Comparison of ENCODE assay signal across 16 cellular contexts in the genomic region with DNA sequence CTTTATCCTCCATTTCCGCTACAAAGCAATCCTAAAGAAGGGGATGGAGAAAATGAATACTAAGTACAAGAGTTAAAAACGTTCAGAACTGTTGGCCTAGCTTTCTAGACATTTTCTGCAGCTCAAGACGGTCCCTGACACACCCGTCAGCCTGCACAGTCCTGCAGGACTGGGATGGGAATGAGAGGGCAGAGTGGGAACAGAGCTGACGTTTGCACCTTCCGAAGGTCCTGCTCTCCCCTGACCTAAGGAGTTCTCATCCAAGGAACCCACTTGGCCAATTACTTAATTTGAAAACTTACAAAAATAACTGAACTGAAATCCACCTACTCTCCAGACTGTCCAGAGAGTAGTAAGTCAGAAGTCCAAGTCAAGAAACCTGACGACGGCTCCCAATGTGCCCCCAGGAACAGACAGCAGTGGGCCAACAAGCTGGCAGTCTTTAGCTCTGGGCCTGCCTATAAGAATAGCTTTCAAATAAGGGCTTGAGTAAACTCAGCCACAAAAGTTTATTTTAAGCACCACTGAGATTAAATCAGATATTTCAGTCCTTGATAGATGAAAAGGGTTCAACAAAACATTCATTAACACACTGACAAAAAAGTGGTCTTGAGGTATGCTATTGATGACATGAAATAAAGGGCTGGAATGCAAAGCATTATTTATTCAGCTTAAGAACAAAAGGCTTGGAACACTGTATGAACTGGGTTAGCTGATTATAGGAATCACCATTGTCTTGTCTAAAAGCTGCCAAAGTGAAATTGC.
A peak's percentile ranks its signal among the peaks of the same experiment; 100 is the strongest.
DNase-seq lines count a peak whose midpoint lies in the region; TF ChIP-seq lines count a peak whose summit lies in the region.
"Had no signal": no experiment of that assay in that cellular context is flagged by ENCODE, and none has a peak within 500 bp of the region (broad histone marks: within the 10 kb centered on the region; RNA-seq: fewer than 3 reads in every experiment).

No MANE protein-coding gene starts in this region.

- intact Hi-C loops in ascending aorta (cut with DNase I): loop anchor here (2.0 kb wide), 1 partner anchor 23 kb away; no protein-coding TSS in a partner anchor
- intact Hi-C loops in left ventricle myocardium inferior (cut with micrococcal nuclease): loop anchor here (10.0 kb wide), 1 partner anchor 71 kb away; no protein-coding TSS in a partner anchor
- intact Hi-C loops in A673 (cut with micrococcal nuclease; ENCODE audit: unreplicated experiment): no loop called here

- TF ChIP-seq CTCF in ascending aorta (IDR thresholded peaks at IDR 0.05) (no peak), left ventricle myocardium inferior (IDR thresholded peaks at IDR 0.05; ENCODE audit: borderline replicate concordance) (no peak), A673 (conservative IDR thresholded peaks at IDR 0.05; ENCODE audit: low read depth, low read length) (no peak)

- no peaks in the 10 kb centered on the region for H3K27me3 ChIP-seq in H7 (ENCODE audit: control insufficient read depth, insufficient read depth, low read length)
- H3K27me3 ChIP-seq in ascending aorta: no peaks in the 10 kb centered on the region
- no peaks in the 10 kb centered on the region for H3K27me3 ChIP-seq in left ventricle myocardium inferior (ENCODE audit: low read depth)
- no peaks in the 10 kb centered on the region for H3K27me3 ChIP-seq in rectal smooth muscle tissue (ENCODE audit: control insufficient read depth, insufficient read depth, low read length)
- H3K27me3 ChIP-seq in A673 (replicated peaks; ENCODE audit: insufficient read depth, low read depth, low read length, poor library complexity): no peaks in the 10 kb centered on the region
- H3K27me3 ChIP-seq: dorsolateral prefrontal cortex had no signal

- CTCF ChIA-PET in A673 (lab: Charles Lee): interaction anchor here (0.6 kb wide), 1 partner anchor 201 kb away, joined by 4 read pairs; no protein-coding TSS in a partner anchor

- H3K4me3 ChIP-seq in H7 (ENCODE audit: insufficient read depth, low read depth, low read length) (no peak overlapping the region), ascending aorta (no peak overlapping the region), left ventricle myocardium inferior (no peak overlapping the region), rectal smooth muscle tissue (ENCODE audit: low read length) (no peak overlapping the region), A673 (ENCODE audit: low read depth, low read length, poor library complexity, severe bottlenecking) (no peak overlapping the region)
- H3K4me3 ChIP-seq: dorsolateral prefrontal cortex, prostate gland had no signal

- H3K27ac ChIP-seq in ascending aorta (peak overlapping the region; percentile 76 to 78), left ventricle myocardium inferior (replicated peaks) (peak overlapping the region; percentile 64), rectal smooth muscle tissue (ENCODE audit: low read depth, low read length) (peak overlapping the region; percentile 6), A673 (ENCODE audit: low read depth, low read length, poor library complexity, severe bottlenecking) (no peak overlapping the region)
- H3K27ac ChIP-seq: prostate gland had no signal

- peak; percentile 32 for DNase-seq in H7
- no peak for DNase-seq in ascending aorta (ENCODE audit: low spot score in 2 of 2)
- no peak for DNase-seq in left ventricle myocardium inferior
- no peak for DNase-seq in A673 (ENCODE audit: low spot score)
- no peak for DNase-seq in activated CD4-positive, CD25-positive, alpha-beta regulatory T cell (lab: John Stamatoyannopoulos, UW)
- DNase-seq in NCI-H69 (lab: John Stamatoyannopoulos, UW): no peak
- no peak for DNase-seq in hepatic stellate cell (ENCODE audit: low spot score)
- DNase-seq: activated CD4-positive, alpha-beta T cell treated with anti-CD3 and anti-CD28 coated beads for 4 hours; activated naive CD4-positive, alpha-beta T cell; COR-L47; dorsolateral prefrontal cortex; NCI-H187 treated with DMSO at 0.1 percent for 48 hours; SIG-M5; stimulated activated CD4-positive, alpha-beta T cell treated with anti-CD3 and anti-CD28 coated beads, Interleukin-1b, Interleukin-23, amount 100 ng/mL, for 48 hours had no signal

- no TSS peak for BruUV-seq in A673 (replicated peaks; lab: Mats Ljungman, UMichigan)

- H3K4me1 ChIP-seq in ascending aorta (peaks cover 0 to 21% of the 10 kb centered on the region in 2 donors), left ventricle myocardium inferior (peaks cover 58% of the 10 kb centered on the region), rectal smooth muscle tissue (ENCODE audit: control insufficient read depth, insufficient read depth, low read length) (peaks cover 7% of the 10 kb centered on the region), A673 (ENCODE audit: insufficient read depth, low read length, poor library complexity, severe bottlenecking) (peaks cover 21% of the 10 kb centered on the region)
- H3K4me1 ChIP-seq: prostate gland had no signal

- H3K9me3 ChIP-seq in ascending aorta: no peaks in the 10 kb centered on the region
- peaks cover 5% of the 10 kb centered on the region for H3K9me3 ChIP-seq in left ventricle myocardium inferior (replicated peaks)
- H3K9me3 ChIP-seq in A673 (ENCODE audit: low read depth, low read length, poor library complexity, severe bottlenecking): peaks cover 3% of the 10 kb centered on the region
- H3K9me3 ChIP-seq: prostate gland had no signal

- POLR2A ChIA-PET in A673 (lab: Charles Lee; ENCODE audit: low non-redundant PET): interaction anchor here (0.6 kb wide), 1 partner anchor 22 kb away, joined by 3 read pairs; no protein-coding TSS in a partner anchor

- no peaks in the 10 kb centered on the region for H3K36me3 ChIP-seq in H7 (replicated peaks; ENCODE audit: control insufficient read depth, insufficient read depth, low read length)
- peaks cover 0 to 19% of the 10 kb centered on the region in 2 donors for H3K36me3 ChIP-seq in ascending aorta
- peaks cover 7% of the 10 kb centered on the region for H3K36me3 ChIP-seq in left ventricle myocardium inferior
- H3K36me3 ChIP-seq in rectal smooth muscle tissue (ENCODE audit: control insufficient read depth, insufficient read depth, low read length): peaks cover 10% of the 10 kb centered on the region
- peaks cover 3% of the 10 kb centered on the region for H3K36me3 ChIP-seq in A673 (ENCODE audit: insufficient read depth, low read length, poor library complexity, severe bottlenecking)
- H3K36me3 ChIP-seq: prostate gland had no signal

- no peak overlapping the region for H3K9ac ChIP-seq in rectal smooth muscle tissue (ENCODE audit: low read length)
